ENCODE assay signal across 13 cellular contexts in the genomic region with DNA sequence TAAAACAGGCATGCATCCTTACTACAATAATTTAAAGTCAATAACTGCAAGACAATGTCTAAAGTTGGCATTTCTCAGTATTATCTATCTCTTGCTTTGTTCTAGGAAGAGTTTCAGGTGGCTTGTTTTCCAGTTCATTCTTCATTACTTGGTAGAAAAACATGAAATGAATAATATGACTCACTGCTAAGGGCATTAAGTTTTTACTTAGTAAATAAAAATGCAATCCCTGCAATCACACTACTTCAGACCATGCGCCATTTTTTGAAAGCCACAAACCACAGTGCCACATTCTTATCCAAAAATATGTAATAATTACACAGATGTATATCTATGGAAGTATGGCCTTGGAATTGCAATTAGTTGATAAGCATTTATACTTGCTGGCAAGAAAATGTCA. TPM values are rescaled to one million over a fixed set of nuclear protein-coding genes. Genes with fewer than 3 reads are reported as not detected.
DNase-seq lines count a peak whose midpoint lies in the region; ATAC-seq and TF ChIP-seq lines count a peak whose summit lies in the region.
"Had no signal": no experiment of that assay in that cellular context is flagged by ENCODE, and none has a peak within 500 bp of the region (broad histone marks: within the 10 kb centered on the region; RNA-seq: fewer than 3 reads in every experiment).

No MANE protein-coding gene starts in this region.

- H3K4me1 ChIP-seq in foreskin keratinocyte (peaks cover 33% of the 10 kb centered on the region), colonic mucosa (peaks cover 17% of the 10 kb centered on the region), aorta (ENCODE audit: control insufficient read depth in 1 of 2, insufficient read depth in 2 of 2, low read length in 2 of 2) (peaks cover 6 to 8% of the 10 kb centered on the region in 2 donors)

- H3K27ac ChIP-seq in foreskin keratinocyte (no peak overlapping the region), colonic mucosa (no peak overlapping the region), aorta (ENCODE audit: low read depth in 1 of 2, low read length in 2 of 2) (no peak overlapping the region)

- CTCF ChIA-PET in activated naive CD4-positive, alpha-beta T cell treated with anti-CD3 and anti-CD28 coated beads for 36 hours (lab: Charles Lee), result no interaction called here

- H3K36me3 ChIP-seq in colonic mucosa (no peaks in the 10 kb centered on the region), aorta (ENCODE audit: control insufficient read depth in 1 of 2, insufficient read depth in 2 of 2, low read length in 1 of 2) (peaks cover 0 to 2% of the 10 kb centered on the region in 2 donors)

- no peaks in the 10 kb centered on the region for H3K9me3 Mint-ChIP-seq in activated naive CD4-positive, alpha-beta T cell treated with anti-CD3 and anti-CD28 coated beads for 36 hours
- no peaks in the 10 kb centered on the region for H3K9me3 Mint-ChIP-seq in activated T-helper 1 cell treated with anti-CD3 and anti-CD28 coated beads, Interleukin-12 subunit alpha, Interleukin-12 subunit beta, Interleukin-2, Interleukin-4 antibody, amounts not matched to agents 30 ng/mL and 10 ng/mL and 1 ng/mL, durations not matched to agents 14 hours and 24 hours and 36 hours
- H3K9me3 Mint-ChIP-seq in stimulated activated naive CD8-positive, alpha-beta T cell treated with anti-CD3 and anti-CD28 coated beads, Interleukin-15, amount 100 ng/mL, for 72 hours, result no peaks in the 10 kb centered on the region

- H3K9me3 ChIP-seq in colonic mucosa (no peaks in the 10 kb centered on the region), aorta (ENCODE audit: control insufficient read depth, low read length) (no peaks in the 10 kb centered on the region)

- no peaks in the 10 kb centered on the region for H3K27me3 ChIP-seq in foreskin keratinocyte
- no peaks in the 10 kb centered on the region for H3K27me3 ChIP-seq in colonic mucosa
- H3K27me3 ChIP-seq in aorta (ENCODE audit: control insufficient read depth in 1 of 2, insufficient read depth in 2 of 2, low read length in 1 of 2), result no peaks in the 10 kb centered on the region

- TF ChIP-seq CTCF in foreskin keratinocyte (conservative IDR thresholded peaks at IDR 0.05), result no peak
- no peak for TF ChIP-seq CTCF in colonic mucosa (IDR thresholded peaks at IDR 0.05)

- peaks cover 3% of the 10 kb centered on the region for H3K36me3 Mint-ChIP-seq in activated naive CD4-positive, alpha-beta T cell treated with anti-CD3 and anti-CD28 coated beads for 36 hours (ENCODE audit: low read depth)
- peaks cover 15% of the 10 kb centered on the region for H3K36me3 Mint-ChIP-seq in activated T-helper 1 cell treated with anti-CD3 and anti-CD28 coated beads, Interleukin-12 subunit alpha, Interleukin-12 subunit beta, Interleukin-2, Interleukin-4 antibody, amounts not matched to agents 30 ng/mL and 10 ng/mL and 1 ng/mL, durations not matched to agents 14 hours and 24 hours and 36 hours (ENCODE audit: low read depth)

- H3K27ac Mint-ChIP-seq in activated naive CD4-positive, alpha-beta T cell treated with anti-CD3 and anti-CD28 coated beads for 36 hours, result no peak overlapping the region
- peak overlapping the region; percentile 37 for H3K27ac Mint-ChIP-seq in activated T-helper 1 cell treated with anti-CD3 and anti-CD28 coated beads, Interleukin-12 subunit alpha, Interleukin-12 subunit beta, Interleukin-2, Interleukin-4 antibody, amounts not matched to agents 30 ng/mL and 10 ng/mL and 1 ng/mL, durations not matched to agents 14 hours and 24 hours and 36 hours
- H3K27ac Mint-ChIP-seq in stimulated activated naive CD8-positive, alpha-beta T cell treated with anti-CD3 and anti-CD28 coated beads, Interleukin-15, amount 100 ng/mL, for 72 hours, result peak overlapping the region in 1 of 2 donors; percentile 59

- peaks cover 85% of the 10 kb centered on the region for H3K4me1 Mint-ChIP-seq in activated naive CD4-positive, alpha-beta T cell treated with anti-CD3 and anti-CD28 coated beads for 36 hours (ENCODE audit: low read depth)
- peaks cover 65% of the 10 kb centered on the region for H3K4me1 Mint-ChIP-seq in activated T-helper 1 cell treated with anti-CD3 and anti-CD28 coated beads, Interleukin-12 subunit alpha, Interleukin-12 subunit beta, Interleukin-2, Interleukin-4 antibody, amounts not matched to agents 30 ng/mL and 10 ng/mL and 1 ng/mL, durations not matched to agents 14 hours and 24 hours and 36 hours (ENCODE audit: low read depth)
- H3K4me1 Mint-ChIP-seq in stimulated activated naive CD8-positive, alpha-beta T cell treated with anti-CD3 and anti-CD28 coated beads, Interleukin-15, amount 100 ng/mL, for 72 hours, result peaks cover 80% of the 10 kb centered on the region

- intact Hi-C loops in activated naive CD4-positive, alpha-beta T cell treated with anti-CD3 and anti-CD28 coated beads for 36 hours (cut with micrococcal nuclease), result no loop called here
- intact Hi-C loops in activated T-helper 1 cell treated with anti-CD3 and anti-CD28 coated beads, Interleukin-12 subunit alpha, Interleukin-12 subunit beta, Interleukin-2, Interleukin-4 antibody, amounts not matched to agents 30 ng/mL and 10 ng/mL and 1 ng/mL, durations not matched to agents 14 hours and 24 hours and 36 hours (cut with micrococcal nuclease), result loop anchor here (2.0 kb wide), 1 partner anchor 14 kb away; no protein-coding TSS in a partner anchor
- intact Hi-C loops in colonic mucosa (cut with DNase I), result no loop called here
- intact Hi-C loops in aorta (cut with DNase I), result no loop called here

- H3K4me3 ChIP-seq in colonic mucosa (no peak overlapping the region), aorta (ENCODE audit: low read length in 2 of 2) (no peak overlapping the region)

- no peaks in the 10 kb centered on the region for H3K27me3 Mint-ChIP-seq in activated naive CD4-positive, alpha-beta T cell treated with anti-CD3 and anti-CD28 coated beads for 36 hours (ENCODE audit: low read depth)
- H3K27me3 Mint-ChIP-seq in activated T-helper 1 cell treated with anti-CD3 and anti-CD28 coated beads, Interleukin-12 subunit alpha, Interleukin-12 subunit beta, Interleukin-2, Interleukin-4 antibody, amounts not matched to agents 30 ng/mL and 10 ng/mL and 1 ng/mL, durations not matched to agents 14 hours and 24 hours and 36 hours (ENCODE audit: insufficient read depth), result no peaks in the 10 kb centered on the region
- H3K27me3 Mint-ChIP-seq in stimulated activated naive CD8-positive, alpha-beta T cell treated with anti-CD3 and anti-CD28 coated beads, Interleukin-15, amount 100 ng/mL, for 72 hours, result no peaks in the 10 kb centered on the region

- no peak overlapping the region for H3K4me3 Mint-ChIP-seq in activated naive CD4-positive, alpha-beta T cell treated with anti-CD3 and anti-CD28 coated beads for 36 hours
- no peak overlapping the region for H3K4me3 Mint-ChIP-seq in activated T-helper 1 cell treated with anti-CD3 and anti-CD28 coated beads, Interleukin-12 subunit alpha, Interleukin-12 subunit beta, Interleukin-2, Interleukin-4 antibody, amounts not matched to agents 30 ng/mL and 10 ng/mL and 1 ng/mL, durations not matched to agents 14 hours and 24 hours and 36 hours
- H3K4me3 Mint-ChIP-seq in stimulated activated naive CD8-positive, alpha-beta T cell treated with anti-CD3 and anti-CD28 coated beads, Interleukin-15, amount 100 ng/mL, for 72 hours, result peak overlapping the region; percentile 17 to 24

- WGBS in aorta, 2 donors, result 74 to 81% methylated on average over 1 of the region's 1 CpG

- ATAC-seq in foreskin keratinocyte, result peak; percentile 21
- peak; percentile 80 for ATAC-seq in stimulated activated naive CD8-positive, alpha-beta T cell treated with anti-CD3 and anti-CD28 coated beads, Interleukin-15, amount 100 ng/mL, for 72 hours
- ATAC-seq in GM21737 (IDR thresholded peaks at IDR 0.05; ENCODE audit: unreplicated experiment), result no peak
- no peak for ATAC-seq in aorta (ENCODE audit: low FRiP score)

- H3K9ac ChIP-seq in colonic mucosa (ENCODE audit: low read depth in 2 of 2, low read length in 2 of 2), result no peak overlapping the region

- peak; percentile 45 for DNase-seq in activated naive CD4-positive, alpha-beta T cell treated with anti-CD3 and anti-CD28 coated beads for 36 hours
- no peak for DNase-seq in activated naive CD4-positive, alpha-beta T cell (lab: John Stamatoyannopoulos, UW)
- DNase-seq in activated T-helper 1 cell treated with anti-CD3 and anti-CD28 coated beads, Interleukin-12 subunit alpha, Interleukin-12 subunit beta, Interleukin-2, Interleukin-4 antibody, amounts not matched to agents 30 ng/mL and 10 ng/mL and 1 ng/mL, durations not matched to agents 14 hours and 24 hours and 36 hours (ENCODE audit: low spot score), result no peak
- DNase-seq in foreskin keratinocyte (peak; percentile 20 to 28), colonic mucosa (no peak), aorta (no peak)
- no peak for DNase-seq in stimulated activated naive CD8-positive, alpha-beta T cell treated with anti-CD3 and anti-CD28 coated beads, Interleukin-15, amount 100 ng/mL, for 72 hours
- DNase-seq: AML-193, cerebellar nuclear complex, mesendoderm, NCI-H1105, NCI-H748 treated with DMSO at 0.1 percent for 48 hours had no signal

RNA-seq across cellular contexts. Expression of a gene that starts 55.4 kb away (rescaled TPM):
- 10 to 100 TPM; 29.9 to 33.0 TPM for total RNA-seq in activated naive CD4-positive, alpha-beta T cell treated with anti-CD3 and anti-CD28 coated beads for 36 hours
- 49.3 and 50.3 TPM in 2 replicates for total RNA-seq in activated T-helper 1 cell treated with anti-CD3 and anti-CD28 coated beads, Interleukin-12 subunit alpha, Interleukin-12 subunit beta, Interleukin-2, Interleukin-4 antibody, amounts not matched to agents 30 ng/mL and 10 ng/mL and 1 ng/mL, durations not matched to agents 14 hours and 24 hours and 36 hours
- total RNA-seq in foreskin keratinocyte, result 18.7 and 20.7 TPM in 2 replicates
- 3.5 and 3.6 TPM in 2 replicates for polyA plus RNA-seq in foreskin keratinocyte
- 10 to 100 TPM; 42.0 to 45.2 TPM for total RNA-seq in colonic mucosa
- total RNA-seq in aorta, result 100 to 1,000 TPM in 1 of 2 donors, 10 to 100 TPM in 1; 80.4 to 103 TPM
- 10 to 100 TPM in 1 of 2 donors, 1 to 10 TPM in 1; 5.4 to 41.6 TPM for polyA plus RNA-seq in aorta

Comparison
In these comparisons a context has a peak if more than half of its experiments do, and no peak if none do; other contexts are left out.
1. DNase-seq: peak in activated naive CD4-positive, alpha-beta T cell treated with anti-CD3 and anti-CD28 coated beads for 36 hours (single experiment) and foreskin keratinocyte (2 of 2); none in activated naive CD4-positive, alpha-beta T cell (0 of 4), activated T-helper 1 cell treated with anti-CD3 and anti-CD28 coated beads, Interleukin-12 subunit alpha, Interleukin-12 subunit beta, Interleukin-2, Interleukin-4 antibody, amounts not matched to agents 30 ng/mL and 10 ng/mL and 1 ng/mL, durations not matched to agents 14 hours and 24 hours and 36 hours (single experiment), stimulated activated naive CD8-positive, alpha-beta T cell treated with anti-CD3 and anti-CD28 coated beads, Interleukin-15, amount 100 ng/mL, for 72 hours (0 of 2), colonic mucosa (single experiment) and aorta (0 of 2).
2. H3K4me3 Mint-ChIP-seq: peak in stimulated activated naive CD8-positive, alpha-beta T cell treated with anti-CD3 and anti-CD28 coated beads, Interleukin-15, amount 100 ng/mL, for 72 hours (2 of 2); none in activated naive CD4-positive, alpha-beta T cell treated with anti-CD3 and anti-CD28 coated beads for 36 hours (single experiment) and activated T-helper 1 cell treated with anti-CD3 and anti-CD28 coated beads, Interleukin-12 subunit alpha, Interleukin-12 subunit beta, Interleukin-2, Interleukin-4 antibody, amounts not matched to agents 30 ng/mL and 10 ng/mL and 1 ng/mL, durations not matched to agents 14 hours and 24 hours and 36 hours (single experiment).
3. ATAC-seq: peak in foreskin keratinocyte (single experiment) and stimulated activated naive CD8-positive, alpha-beta T cell treated with anti-CD3 and anti-CD28 coated beads, Interleukin-15, amount 100 ng/mL, for 72 hours (single experiment); none in GM21737 (single experiment) and aorta (single experiment).